ENCODE assay signal across 1 cellular context in genomic region chr7:116562529-116563121, GRCh38.
A peak's percentile ranks its signal among the peaks of the same experiment; 100 is the strongest.
TF ChIP-seq lines count a peak whose summit lies in the region.

No MANE protein-coding gene starts in this region.

TF ChIP-seq in WTC11, 78 proteins besides CTCF, POLR2A, EP300 and RAD21 (continued from another document):
- TF ChIP-seq AR (CRISPR knock-in tag; IDR thresholded peaks at IDR 0.05) = no peak
- TF ChIP-seq FOXJ3 (CRISPR knock-in tag; IDR thresholded peaks at IDR 0.05; ENCODE audit: borderline replicate concordance) = no peak
- TF ChIP-seq ZNF512 (CRISPR knock-in tag; IDR thresholded peaks at IDR 0.05; ENCODE audit: borderline replicate concordance) = 0 out of 2 replicates have a peak, but pooled peaks have one; percentile 64
TF ChIP-seq in WTC11: peak in this region for 1.
